ENCODE assay signal across 9 cellular contexts in genomic region chr7:155961241-155962190, GRCh38.
DNase-seq lines count a peak whose midpoint lies in the region; ATAC-seq, FAIRE-seq and TF ChIP-seq lines count a peak whose summit lies in the region.
"Had no signal": no experiment of that assay in that cellular context is flagged by ENCODE, and none has a peak within 500 bp of the region (broad histone marks: within the 10 kb centered on the region; RNA-seq: fewer than 3 reads in every experiment).

No MANE protein-coding gene starts in this region.

- H2BK120ac ChIP-seq in neuronal stem cell (ENCODE audit: low read depth, low read length) = no peak overlapping the region

- no peak overlapping the region for H2AK5ac ChIP-seq in neuronal stem cell (ENCODE audit: low read depth, low read length)

- H3K27ac ChIP-seq in neuronal stem cell (replicated peaks; ENCODE audit: low read length) = no peak overlapping the region
- H3K27ac ChIP-seq: ovary had no signal

- no peaks in the 10 kb centered on the region for H3K9me3 ChIP-seq in neuronal stem cell (replicated peaks in 1 of 2; ENCODE audit: control insufficient read depth in 2 of 2, insufficient read depth in 1 of 2, low read depth in 1 of 2, low read length in 2 of 2)
- H3K9me3 ChIP-seq: ovary had no signal

- FAIRE-seq in bronchial epithelial cell (lab: Jason Lieb, UNC) = peak; percentile 77

- H3K4ac ChIP-seq in neuronal stem cell (ENCODE audit: low read length) = no peak overlapping the region

- peak overlapping the region; percentile 49 for H3K14ac ChIP-seq in neuronal stem cell (ENCODE audit: low read length)

- no peak overlapping the region for H2BK12ac ChIP-seq in neuronal stem cell (ENCODE audit: low read length)

- no peak for TF ChIP-seq CTCF in GM12865 (IDR thresholded peaks at IDR 0.05; ENCODE audit: insufficient read depth, low read depth, low read length, missing control alignments)
- no peak for TF ChIP-seq CTCF in bronchial epithelial cell (IDR thresholded peaks at IDR 0.05; ENCODE audit: insufficient read depth, low read length, severe bottlenecking)

- ATAC-seq in GM18873 (IDR thresholded peaks at IDR 0.05; ENCODE audit: low FRiP score, unreplicated experiment) = no peak
- no peak for ATAC-seq in GM19324 (IDR thresholded peaks at IDR 0.05; ENCODE audit: low FRiP score, unreplicated experiment)

- no peak overlapping the region for H3K4me2 ChIP-seq in neuronal stem cell (ENCODE audit: insufficient read depth, low read length, poor library complexity, severe bottlenecking)

- H2BK15ac ChIP-seq in neuronal stem cell (ENCODE audit: low read length) = peak overlapping the region; percentile 42

- no peaks in the 10 kb centered on the region for H3K79me1 ChIP-seq in neuronal stem cell (ENCODE audit: low read depth, low read length)

- no CpG with 5 or more reads among the region's 25 CpGs for WGBS in neuronal stem cell (ENCODE audit: extremely low coverage in 2 of 2, insufficient read length in 2 of 2, insufficient replicate concordance in 1 of 2), 2 donors

- peak; percentile 5 for DNase-seq in GM12865 (ENCODE audit: low read depth)
- DNase-seq in NCI-H226 = peak; percentile 6
- peak; percentile 85 for DNase-seq in bronchial epithelial cell (ENCODE audit: low read depth)
- DNase-seq in neuronal stem cell (ENCODE audit: low spot score) = no peak
- DNase-seq in GM03348 (ENCODE audit: low spot score) = no peak
- DNase-seq in EL = no peak

- H2BK5ac ChIP-seq in neuronal stem cell (ENCODE audit: low read length) = peak overlapping the region; percentile 55

- no peak overlapping the region for H3K23ac ChIP-seq in neuronal stem cell (ENCODE audit: low read depth, low read length, poor library complexity)

- peaks cover 0 to 9% of the 10 kb centered on the region in 2 donors for H3K4me1 ChIP-seq in neuronal stem cell (ENCODE audit: control insufficient read depth in 2 of 2, insufficient read depth in 1 of 2, low read depth in 1 of 2, low read length in 2 of 2)

- no peak overlapping the region for H4K91ac ChIP-seq in neuronal stem cell (ENCODE audit: low read depth, low read length, poor library complexity)

- no peaks in the 10 kb centered on the region for H3K36me3 ChIP-seq in bronchial epithelial cell (ENCODE audit: control insufficient read depth, insufficient read depth, low read length)
- peaks cover 0 to 2% of the 10 kb centered on the region in 2 donors for H3K36me3 ChIP-seq in neuronal stem cell (replicated peaks in 1 of 2; ENCODE audit: control insufficient read depth in 2 of 2, insufficient read depth in 2 of 2, low read length in 2 of 2)
- H3K36me3 ChIP-seq: ovary had no signal

- H3K18ac ChIP-seq in neuronal stem cell (ENCODE audit: low read length) = peak overlapping the region; percentile 79

- H3K4me3 ChIP-seq in GM12865 (ENCODE audit: low read depth, low read length) (no peak overlapping the region), bronchial epithelial cell (ENCODE audit: low read depth, low read length) (no peak overlapping the region), neuronal stem cell (ENCODE audit: low read length in 2 of 2) (no peak overlapping the region)
- H3K4me3 ChIP-seq: ovary had no signal

- H2AFZ ChIP-seq in neuronal stem cell (ENCODE audit: low read length) = no peak overlapping the region

- H3K27me3 ChIP-seq in bronchial epithelial cell (ENCODE audit: control insufficient read depth, insufficient read depth, low read length) = no peaks in the 10 kb centered on the region
- H3K27me3 ChIP-seq in neuronal stem cell (ENCODE audit: control insufficient read depth in 3 of 3, insufficient read depth in 3 of 3, low read depth in 1 of 3, low read length in 3 of 3) = no peaks in the 10 kb centered on the region
- H3K27me3 ChIP-seq: ovary had no signal

- H4K8ac ChIP-seq in neuronal stem cell (ENCODE audit: low read depth, low read length) = no peak overlapping the region

- peak overlapping the region; percentile 51 for H3K9ac ChIP-seq in neuronal stem cell (ENCODE audit: low read depth, low read length, poor library complexity)

Comparison
In these comparisons a context has a peak if more than half of its experiments do, and no peak if none do; other contexts are left out.
1. DNase-seq: peak in GM12865 (single experiment), NCI-H226 (single experiment) and bronchial epithelial cell (single experiment); none in neuronal stem cell (single experiment), GM03348 (single experiment) and EL (single experiment).